Comparison of ENCODE assay signal across 11 cellular contexts in the genomic region with DNA sequence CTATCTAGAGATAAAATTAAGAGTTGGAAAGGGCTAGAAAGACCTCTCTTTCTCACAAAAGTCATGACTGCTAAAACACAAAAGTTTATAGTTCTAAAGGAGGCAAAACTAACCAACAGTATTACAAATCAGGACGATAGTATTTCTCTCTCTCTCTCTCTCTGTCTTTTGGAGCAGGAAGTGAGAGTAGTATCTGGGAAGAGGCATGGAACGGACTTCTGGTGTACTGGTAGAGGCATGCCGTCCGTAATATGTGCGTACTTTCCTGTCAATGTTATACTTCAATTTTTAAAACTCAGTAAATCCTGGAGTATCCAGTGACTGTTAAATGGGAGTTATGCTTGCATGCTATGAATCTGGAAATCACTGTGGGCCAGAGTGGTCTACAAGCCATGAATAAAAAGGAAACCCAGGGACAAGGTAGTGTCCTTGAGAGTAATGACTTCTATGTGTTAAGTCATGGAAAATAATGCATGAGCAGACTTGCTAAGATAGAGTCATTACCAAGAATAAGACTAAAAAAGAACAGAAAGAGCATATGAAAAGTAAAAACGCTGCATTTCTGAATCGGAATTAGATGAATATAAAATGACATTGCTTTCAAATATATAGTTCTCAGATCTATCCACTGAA. TPM values are rescaled to one million over a fixed set of nuclear protein-coding genes. Genes with fewer than 3 reads are reported as not detected.
A peak's percentile ranks its signal among the peaks of the same experiment; 100 is the strongest.
DNase-seq lines count a peak whose midpoint lies in the region; ATAC-seq, FAIRE-seq and TF ChIP-seq lines count a peak whose summit lies in the region.
"Had no signal": no experiment of that assay in that cellular context is flagged by ENCODE, and none has a peak within 500 bp of the region (broad histone marks: within the 10 kb centered on the region; RNA-seq: fewer than 3 reads in every experiment).

No MANE protein-coding gene starts in this region.

- TF ChIP-seq EP300 in suprapubic skin (IDR thresholded peaks at IDR 0.05), result no peak

- peaks cover 38% of the 10 kb centered on the region for H3K4me1 Mint-ChIP-seq in progenitor cell of endocrine pancreas (ENCODE audit: low read depth)

- in situ Hi-C loops in gastrocnemius medialis (cut with MboI; ENCODE audit: low sequenced_read_pairs in 4 of 4), result no loop called here

- DNase-seq in GM12892 (ENCODE audit: insufficient read length), result no peak
- DNase-seq in foreskin keratinocyte, result peak in 1 of 2 donors; percentile 46
- no peak for DNase-seq in gastrocnemius medialis
- DNase-seq in progenitor cell of endocrine pancreas (ENCODE audit: low spot score, unreplicated experiment), result no peak
- DNase-seq in suprapubic skin (ENCODE audit: low spot score in 2 of 2), result no peak
- no peak for DNase-seq in SHP77 (lab: John Stamatoyannopoulos, UW)
- DNase-seq: Calu3; central memory CD4-positive, alpha-beta T cell; Kasumi-1 had no signal

- intact Hi-C loops in gastrocnemius medialis (cut with DNase I; ENCODE audit: low total_unique reads), result loop anchor here (5.0 kb wide), 1 partner anchor 99 kb away; no protein-coding TSS in a partner anchor

- H3K4me3 ChIP-seq in gastrocnemius medialis (peak overlapping the region in 1 of 4 donors; percentile 44), suprapubic skin (no peak overlapping the region)

- ATAC-seq in SK-N-SH treated with all-trans-retinoic acid at 6 μM for 48 hours, result peak; percentile 33; the same call in 2 of the 3 replicates
- peak; percentile 38 for ATAC-seq in foreskin keratinocyte
- ATAC-seq in gastrocnemius medialis, result no peak

- H3K36me3 ChIP-seq in gastrocnemius medialis, result no peaks in the 10 kb centered on the region
- no peaks in the 10 kb centered on the region for H3K36me3 ChIP-seq in suprapubic skin

- H3K27ac ChIP-seq in foreskin keratinocyte (peak overlapping the region; percentile 45), gastrocnemius medialis (peak overlapping the region; percentile 38 to 77 (median 66)), suprapubic skin (no peak overlapping the region)

- peaks cover 39% of the 10 kb centered on the region for H3K4me1 ChIP-seq in foreskin keratinocyte
- H3K4me1 ChIP-seq in gastrocnemius medialis, result peaks cover 81 to 85% of the 10 kb centered on the region in 2 donors
- peaks cover 65% of the 10 kb centered on the region for H3K4me1 ChIP-seq in suprapubic skin

- 54% methylated on average over 7 of the region's 7 CpGs for WGBS in suprapubic skin

- H3K9me3 ChIP-seq in gastrocnemius medialis (no peaks in the 10 kb centered on the region), suprapubic skin (no peaks in the 10 kb centered on the region)

- H3K27me3 Mint-ChIP-seq in progenitor cell of endocrine pancreas, result no peaks in the 10 kb centered on the region

- FAIRE-seq in GM12892 (lab: Jason Lieb, UNC), result peak; percentile 81
- FAIRE-seq: TTC549 had no signal

- no peak for TF ChIP-seq CTCF in foreskin keratinocyte (conservative IDR thresholded peaks at IDR 0.05)
- no peak for TF ChIP-seq CTCF in gastrocnemius medialis (IDR thresholded peaks at IDR 0.05 in 4 of 5, conservative IDR thresholded peaks at IDR 0.05 in 1 of 5)
- TF ChIP-seq CTCF in progenitor cell of endocrine pancreas (IDR thresholded peaks at IDR 0.05; ENCODE audit: unreplicated experiment), result no peak
- TF ChIP-seq CTCF in suprapubic skin (IDR thresholded peaks at IDR 0.05), result no peak

- no peak overlapping the region for H3K27ac Mint-ChIP-seq in progenitor cell of endocrine pancreas

- peaks cover 17% of the 10 kb centered on the region for H3K9me3 Mint-ChIP-seq in progenitor cell of endocrine pancreas (ENCODE audit: low read depth)

- H3K36me3 Mint-ChIP-seq in progenitor cell of endocrine pancreas (ENCODE audit: insufficient read depth), result peaks cover 14% of the 10 kb centered on the region

- H3K27me3 ChIP-seq in foreskin keratinocyte (no peaks in the 10 kb centered on the region), gastrocnemius medialis (no peaks in the 10 kb centered on the region), suprapubic skin (no peaks in the 10 kb centered on the region)

- no peak for TF ChIP-seq POLR2A in GM12892 (IDR thresholded peaks at IDR 0.05; ENCODE audit: low read depth, low read length)
- no peak for TF ChIP-seq POLR2A in gastrocnemius medialis (IDR thresholded peaks at IDR 0.05)
- TF ChIP-seq POLR2A in suprapubic skin (IDR thresholded peaks at IDR 0.05), result no peak

- no peak overlapping the region for H3K4me3 Mint-ChIP-seq in progenitor cell of endocrine pancreas (ENCODE audit: low read depth)

TF ChIP-seq in SK-N-SH treated with all-trans-retinoic acid at 6 μM for 48 hours, 23 proteins besides CTCF, POLR2A, EP300 and RAD21:
- TF ChIP-seq, protein P1, sequence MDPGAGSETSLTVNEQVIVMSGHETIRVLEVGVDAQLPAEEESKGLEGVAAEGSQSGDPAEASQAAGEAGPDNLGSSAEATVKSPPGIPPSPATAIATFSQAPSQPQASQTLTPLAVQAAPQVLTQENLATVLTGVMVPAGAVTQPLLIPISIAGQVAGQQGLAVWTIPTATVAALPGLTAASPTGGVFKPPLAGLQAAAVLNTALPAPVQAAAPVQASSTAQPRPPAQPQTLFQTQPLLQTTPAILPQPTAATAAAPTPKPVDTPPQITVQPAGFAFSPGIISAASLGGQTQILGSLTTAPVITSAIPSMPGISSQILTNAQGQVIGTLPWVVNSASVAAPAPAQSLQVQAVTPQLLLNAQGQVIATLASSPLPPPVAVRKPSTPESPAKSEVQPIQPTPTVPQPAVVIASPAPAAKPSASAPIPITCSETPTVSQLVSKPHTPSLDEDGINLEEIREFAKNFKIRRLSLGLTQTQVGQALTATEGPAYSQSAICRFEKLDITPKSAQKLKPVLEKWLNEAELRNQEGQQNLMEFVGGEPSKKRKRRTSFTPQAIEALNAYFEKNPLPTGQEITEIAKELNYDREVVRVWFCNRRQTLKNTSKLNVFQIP (CRISPR knock-in tag; IDR thresholded peaks at IDR 0.05; ENCODE audit: borderline replicate concordance, low read depth), result no peak
- TF ChIP-seq, protein P2, sequence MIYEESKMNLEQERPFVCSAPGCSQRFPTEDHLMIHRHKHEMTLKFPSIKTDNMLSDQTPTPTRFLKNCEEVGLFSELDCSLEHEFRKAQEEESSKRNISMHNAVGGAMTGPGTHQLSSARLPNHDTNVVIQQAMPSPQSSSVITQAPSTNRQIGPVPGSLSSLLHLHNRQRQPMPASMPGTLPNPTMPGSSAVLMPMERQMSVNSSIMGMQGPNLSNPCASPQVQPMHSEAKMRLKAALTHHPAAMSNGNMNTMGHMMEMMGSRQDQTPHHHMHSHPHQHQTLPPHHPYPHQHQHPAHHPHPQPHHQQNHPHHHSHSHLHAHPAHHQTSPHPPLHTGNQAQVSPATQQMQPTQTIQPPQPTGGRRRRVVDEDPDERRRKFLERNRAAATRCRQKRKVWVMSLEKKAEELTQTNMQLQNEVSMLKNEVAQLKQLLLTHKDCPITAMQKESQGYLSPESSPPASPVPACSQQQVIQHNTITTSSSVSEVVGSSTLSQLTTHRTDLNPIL (CRISPR knock-in tag; IDR thresholded peaks at IDR 0.05; ENCODE audit: low read depth), result no peak
- no peak for TF ChIP-seq OSR1 (CRISPR knock-in tag; IDR thresholded peaks at IDR 0.05)
- no peak for TF ChIP-seq ZNF8 (CRISPR knock-in tag; IDR thresholded peaks at IDR 0.05)
- TF ChIP-seq BACH2 (CRISPR knock-in tag; IDR thresholded peaks at IDR 0.05; ENCODE audit: borderline replicate concordance), result no peak
- no peak for TF ChIP-seq ZFP3 (CRISPR knock-in tag; IDR thresholded peaks at IDR 0.05)
- TF ChIP-seq ISL1 (CRISPR knock-in tag; IDR thresholded peaks at IDR 0.05), result no peak
- no peak for TF ChIP-seq PPARA (CRISPR knock-in tag; IDR thresholded peaks at IDR 0.05; ENCODE audit: borderline replicate concordance)
- TF ChIP-seq TOX (CRISPR knock-in tag; IDR thresholded peaks at IDR 0.05; ENCODE audit: borderline replicate concordance), result no peak
- TF ChIP-seq GLIS3 (CRISPR knock-in tag; IDR thresholded peaks at IDR 0.05), result no peak

RNA-seq across cellular contexts. Expression of a gene that starts 49.8 kb away (rescaled TPM):
- polyA plus RNA-seq in GM12892 (2012; ENCODE audit: missing spikeins), result 17.2 TPM
- total RNA-seq in foreskin keratinocyte (36.5 and 40.6 TPM in 2 replicates), gastrocnemius medialis (10 to 100 TPM; 12.6 to 26.9 (median 13.5) TPM), progenitor cell of endocrine pancreas (59.8 and 64.6 TPM in 2 replicates), suprapubic skin (10 to 100 TPM; 25.6 to 70.6 (median 44.9) TPM)
- polyA plus RNA-seq in foreskin keratinocyte, result 8.9 and 9.5 TPM in 2 replicates

RNA-seq across cellular contexts. Expression of a gene that starts 52.9 kb away (rescaled TPM):
- polyA plus RNA-seq in GM12892 (2012; ENCODE audit: missing spikeins), result 39.7 TPM
- 57.0 and 63.3 TPM in 2 replicates for total RNA-seq in foreskin keratinocyte
- polyA plus RNA-seq in foreskin keratinocyte, result 34.0 and 36.4 TPM in 2 replicates
- total RNA-seq in gastrocnemius medialis, result 100 to 1,000 TPM; 152 to 217 (median 180) TPM
- total RNA-seq in progenitor cell of endocrine pancreas, result 82.6 and 87.8 TPM in 2 replicates
- total RNA-seq in suprapubic skin, result 10 to 100 TPM; 53.4 to 75.4 (median 67.4) TPM

Comparison
In these comparisons a context has a peak if more than half of its experiments do, and no peak if none do; other contexts are left out.
1. ATAC-seq: peak in SK-N-SH treated with all-trans-retinoic acid at 6 μM for 48 hours (single experiment) and foreskin keratinocyte (single experiment); none in gastrocnemius medialis (0 of 2).